ENCODE assay signal across 1 cellular context in genomic region chr11:118789501-118790356, GRCh38.
TF ChIP-seq lines count a peak whose summit lies in the region.

No MANE protein-coding gene starts in this region.

TF ChIP-seq in K562, 482 proteins besides CTCF, POLR2A, EP300 and RAD21 (continued from another document):
- TF ChIP-seq E2F6 (IDR thresholded peaks at IDR 0.05; ENCODE audit: borderline replicate concordance in 1 of 2, extremely low read depth in 1 of 2, insufficient read depth in 1 of 2, insufficient read length in 1 of 2, low read depth in 1 of 2, low read length in 1 of 2, poor library complexity in 1 of 2, severe bottlenecking in 1 of 2) (no peak), ZBTB40 (IDR thresholded peaks at IDR 0.05) (peak; percentile 23; the same call in 1 of the 2 replicates), ZBTB40 (CRISPR knock-in tag; IDR thresholded peaks at IDR 0.05) (no peak), HNRNPL (IDR thresholded peaks at IDR 0.05; ENCODE audit: low read depth, low read length) (no peak), ZNF316 (IDR thresholded peaks at IDR 0.05) (peak; percentile 39; the same call in 1 of the 2 replicates), RBBP5 (IDR thresholded peaks at IDR 0.05; ENCODE audit: borderline replicate concordance, insufficient read depth, low read length, poor library complexity, severe bottlenecking) (peak; percentile 72), SP1 (CRISPR knock-in tag; IDR thresholded peaks at IDR 0.05) (peak; percentile 19; the same call in 1 of the 2 replicates), ZNF699 (CRISPR knock-in tag; IDR thresholded peaks at IDR 0.05; ENCODE audit: insufficient replicate concordance) (no peak), HES1 (IDR thresholded peaks at IDR 0.05; ENCODE audit: low read depth) (no peak), ATF3 (IDR thresholded peaks at IDR 0.05) (peak; percentile 29; the same call in 1 of the 2 replicates), ATF3 (CRISPR knock-in tag; conservative IDR thresholded peaks at IDR 0.05) (no peak; the same call in 1 of the 2 replicates), NFE2 (IDR thresholded peaks at IDR 0.05; ENCODE audit: low read depth) (0 out of 2 replicates have a peak, but pooled peaks have one; percentile 26), ZNF75A (CRISPR knock-in tag; IDR thresholded peaks at IDR 0.05) (no peak), CXXC5 (CRISPR knock-in tag; IDR thresholded peaks at IDR 0.05) (peak; percentile 46; the same call in 1 of the 2 replicates), ATF7 (IDR thresholded peaks at IDR 0.05) (peak; percentile 25; the same call in 1 of the 2 replicates), MYNN (IDR thresholded peaks at IDR 0.05) (peak; percentile 84), MYNN (CRISPR knock-in tag; IDR thresholded peaks at IDR 0.05) (no peak), AFF4 (CRISPR knock-in tag; IDR thresholded peaks at IDR 0.05) (0 out of 2 replicates have a peak, but pooled peaks have one; percentile 2), ZBTB5 (IDR thresholded peaks at IDR 0.05) (no peak), MNT (conservative IDR thresholded peaks at IDR 0.05) (peak in 1 of 2 experiments; percentile 40; a peak in 1 of 4 replicates), AFF1 (IDR thresholded peaks at IDR 0.05; ENCODE audit: low read depth in 1 of 2, partially characterized antibody in 2 of 2) (peak in 1 of 2 experiments; percentile 40)
